In the genomic region with DNA sequence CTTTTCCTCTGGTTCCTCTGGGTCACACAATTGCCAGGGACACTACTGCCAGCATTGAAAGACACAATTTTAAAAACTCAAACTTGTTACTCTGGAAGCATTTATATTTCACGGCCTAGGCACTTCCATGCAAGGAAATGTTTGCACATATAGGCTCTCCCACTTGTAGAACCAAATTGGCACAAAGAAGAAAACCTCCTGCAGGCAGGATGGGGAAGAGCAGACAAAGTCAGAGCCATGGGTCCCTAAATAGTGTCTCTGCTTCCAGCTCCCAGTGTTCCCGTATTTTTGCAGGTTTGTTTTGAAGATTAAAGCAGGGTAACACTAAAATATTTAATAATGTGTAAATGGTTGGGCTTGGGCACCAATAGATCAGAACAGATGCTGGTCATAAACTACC, we compare ENCODE assay signal across 1 cellular context.
TF ChIP-seq lines count a peak whose summit lies in the region.

No MANE protein-coding gene starts in this region.

TF ChIP-seq in H1, 55 proteins besides CTCF, POLR2A, EP300 and RAD21 (continued from another document):
- TF ChIP-seq TAF1 (IDR thresholded peaks at IDR 0.05; ENCODE audit: low read depth, low read length) (no peak), RFX5 (IDR thresholded peaks at IDR 0.05; ENCODE audit: borderline replicate concordance, low read depth, low read length) (no peak), TEAD4 (IDR thresholded peaks at IDR 0.05; ENCODE audit: low read depth, low read length) (no peak), JUN (IDR thresholded peaks at IDR 0.05; ENCODE audit: low read depth, low read length) (no peak), SP2 (IDR thresholded peaks at IDR 0.05; ENCODE audit: low read length) (no peak), HDAC6 (IDR thresholded peaks at IDR 0.05; ENCODE audit: low read depth, low read length) (no peak), TBP (IDR thresholded peaks at IDR 0.05; ENCODE audit: low read depth, low read length) (no peak), KDM4A (IDR thresholded peaks at IDR 0.05; ENCODE audit: low read depth, low read length, severe bottlenecking) (no peak), KDM1A (IDR thresholded peaks at IDR 0.05; ENCODE audit: borderline replicate concordance, low read length) (no peak), SP1 (IDR thresholded peaks at IDR 0.05; ENCODE audit: low read depth, low read length) (no peak), CHD2 (IDR thresholded peaks at IDR 0.05; ENCODE audit: low read length) (no peak)
- TF ChIP-seq, protein P1, sequence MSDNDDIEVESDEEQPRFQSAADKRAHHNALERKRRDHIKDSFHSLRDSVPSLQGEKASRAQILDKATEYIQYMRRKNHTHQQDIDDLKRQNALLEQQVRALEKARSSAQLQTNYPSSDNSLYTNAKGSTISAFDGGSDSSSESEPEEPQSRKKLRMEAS (IDR thresholded peaks at IDR 0.05): no peak
- TF ChIP-seq, protein P2, sequence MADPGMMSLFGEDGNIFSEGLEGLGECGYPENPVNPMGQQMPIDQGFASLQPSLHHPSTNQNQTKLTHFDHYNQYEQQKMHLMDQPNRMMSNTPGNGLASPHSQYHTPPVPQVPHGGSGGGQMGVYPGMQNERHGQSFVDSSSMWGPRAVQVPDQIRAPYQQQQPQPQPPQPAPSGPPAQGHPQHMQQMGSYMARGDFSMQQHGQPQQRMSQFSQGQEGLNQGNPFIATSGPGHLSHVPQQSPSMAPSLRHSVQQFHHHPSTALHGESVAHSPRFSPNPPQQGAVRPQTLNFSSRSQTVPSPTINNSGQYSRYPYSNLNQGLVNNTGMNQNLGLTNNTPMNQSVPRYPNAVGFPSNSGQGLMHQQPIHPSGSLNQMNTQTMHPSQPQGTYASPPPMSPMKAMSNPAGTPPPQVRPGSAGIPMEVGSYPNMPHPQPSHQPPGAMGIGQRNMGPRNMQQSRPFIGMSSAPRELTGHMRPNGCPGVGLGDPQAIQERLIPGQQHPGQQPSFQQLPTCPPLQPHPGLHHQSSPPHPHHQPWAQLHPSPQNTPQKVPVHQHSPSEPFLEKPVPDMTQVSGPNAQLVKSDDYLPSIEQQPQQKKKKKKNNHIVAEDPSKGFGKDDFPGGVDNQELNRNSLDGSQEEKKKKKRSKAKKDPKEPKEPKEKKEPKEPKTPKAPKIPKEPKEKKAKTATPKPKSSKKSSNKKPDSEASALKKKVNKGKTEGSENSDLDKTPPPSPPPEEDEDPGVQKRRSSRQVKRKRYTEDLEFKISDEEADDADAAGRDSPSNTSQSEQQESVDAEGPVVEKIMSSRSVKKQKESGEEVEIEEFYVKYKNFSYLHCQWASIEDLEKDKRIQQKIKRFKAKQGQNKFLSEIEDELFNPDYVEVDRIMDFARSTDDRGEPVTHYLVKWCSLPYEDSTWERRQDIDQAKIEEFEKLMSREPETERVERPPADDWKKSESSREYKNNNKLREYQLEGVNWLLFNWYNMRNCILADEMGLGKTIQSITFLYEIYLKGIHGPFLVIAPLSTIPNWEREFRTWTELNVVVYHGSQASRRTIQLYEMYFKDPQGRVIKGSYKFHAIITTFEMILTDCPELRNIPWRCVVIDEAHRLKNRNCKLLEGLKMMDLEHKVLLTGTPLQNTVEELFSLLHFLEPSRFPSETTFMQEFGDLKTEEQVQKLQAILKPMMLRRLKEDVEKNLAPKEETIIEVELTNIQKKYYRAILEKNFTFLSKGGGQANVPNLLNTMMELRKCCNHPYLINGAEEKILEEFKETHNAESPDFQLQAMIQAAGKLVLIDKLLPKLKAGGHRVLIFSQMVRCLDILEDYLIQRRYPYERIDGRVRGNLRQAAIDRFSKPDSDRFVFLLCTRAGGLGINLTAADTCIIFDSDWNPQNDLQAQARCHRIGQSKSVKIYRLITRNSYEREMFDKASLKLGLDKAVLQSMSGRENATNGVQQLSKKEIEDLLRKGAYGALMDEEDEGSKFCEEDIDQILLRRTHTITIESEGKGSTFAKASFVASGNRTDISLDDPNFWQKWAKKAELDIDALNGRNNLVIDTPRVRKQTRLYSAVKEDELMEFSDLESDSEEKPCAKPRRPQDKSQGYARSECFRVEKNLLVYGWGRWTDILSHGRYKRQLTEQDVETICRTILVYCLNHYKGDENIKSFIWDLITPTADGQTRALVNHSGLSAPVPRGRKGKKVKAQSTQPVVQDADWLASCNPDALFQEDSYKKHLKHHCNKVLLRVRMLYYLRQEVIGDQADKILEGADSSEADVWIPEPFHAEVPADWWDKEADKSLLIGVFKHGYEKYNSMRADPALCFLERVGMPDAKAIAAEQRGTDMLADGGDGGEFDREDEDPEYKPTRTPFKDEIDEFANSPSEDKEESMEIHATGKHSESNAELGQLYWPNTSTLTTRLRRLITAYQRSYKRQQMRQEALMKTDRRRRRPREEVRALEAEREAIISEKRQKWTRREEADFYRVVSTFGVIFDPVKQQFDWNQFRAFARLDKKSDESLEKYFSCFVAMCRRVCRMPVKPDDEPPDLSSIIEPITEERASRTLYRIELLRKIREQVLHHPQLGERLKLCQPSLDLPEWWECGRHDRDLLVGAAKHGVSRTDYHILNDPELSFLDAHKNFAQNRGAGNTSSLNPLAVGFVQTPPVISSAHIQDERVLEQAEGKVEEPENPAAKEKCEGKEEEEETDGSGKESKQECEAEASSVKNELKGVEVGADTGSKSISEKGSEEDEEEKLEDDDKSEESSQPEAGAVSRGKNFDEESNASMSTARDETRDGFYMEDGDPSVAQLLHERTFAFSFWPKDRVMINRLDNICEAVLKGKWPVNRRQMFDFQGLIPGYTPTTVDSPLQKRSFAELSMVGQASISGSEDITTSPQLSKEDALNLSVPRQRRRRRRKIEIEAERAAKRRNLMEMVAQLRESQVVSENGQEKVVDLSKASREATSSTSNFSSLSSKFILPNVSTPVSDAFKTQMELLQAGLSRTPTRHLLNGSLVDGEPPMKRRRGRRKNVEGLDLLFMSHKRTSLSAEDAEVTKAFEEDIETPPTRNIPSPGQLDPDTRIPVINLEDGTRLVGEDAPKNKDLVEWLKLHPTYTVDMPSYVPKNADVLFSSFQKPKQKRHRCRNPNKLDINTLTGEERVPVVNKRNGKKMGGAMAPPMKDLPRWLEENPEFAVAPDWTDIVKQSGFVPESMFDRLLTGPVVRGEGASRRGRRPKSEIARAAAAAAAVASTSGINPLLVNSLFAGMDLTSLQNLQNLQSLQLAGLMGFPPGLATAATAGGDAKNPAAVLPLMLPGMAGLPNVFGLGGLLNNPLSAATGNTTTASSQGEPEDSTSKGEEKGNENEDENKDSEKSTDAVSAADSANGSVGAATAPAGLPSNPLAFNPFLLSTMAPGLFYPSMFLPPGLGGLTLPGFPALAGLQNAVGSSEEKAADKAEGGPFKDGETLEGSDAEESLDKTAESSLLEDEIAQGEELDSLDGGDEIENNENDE (IDR thresholded peaks at IDR 0.05; ENCODE audit: insufficient replicate concordance, low read length): no peak
